1 cellular context compared by ENCODE assay signal in the genomic region with DNA sequence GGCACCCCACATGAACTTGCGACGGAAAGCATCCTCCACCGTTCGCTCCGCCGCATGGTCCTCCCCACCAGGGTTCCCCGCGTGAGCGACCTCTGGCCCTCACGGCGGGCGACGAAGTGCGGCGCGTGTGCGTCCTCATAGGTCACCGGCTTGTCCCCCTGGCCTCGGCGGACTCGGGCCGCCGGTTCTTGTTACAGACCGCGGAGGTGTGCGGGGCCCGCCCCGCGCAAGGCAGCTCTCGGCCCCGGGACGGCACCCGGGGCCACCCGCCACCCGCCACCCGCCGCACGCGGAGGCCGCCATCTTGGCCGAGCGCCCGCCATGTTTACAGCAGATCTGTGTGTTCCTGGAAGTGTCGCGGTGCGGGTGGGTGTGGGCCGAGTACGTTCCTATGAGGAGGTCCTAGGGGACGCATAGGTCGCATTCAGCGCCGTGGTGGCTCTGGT.
TF ChIP-seq lines count a peak whose summit lies in the region.

No MANE protein-coding gene starts in this region.

TF ChIP-seq in K562, 482 proteins besides CTCF, POLR2A, EP300 and RAD21:
- TF ChIP-seq ZNF174 (CRISPR knock-in tag; IDR thresholded peaks at IDR 0.05) (no peak), ZNF212 (CRISPR knock-in tag; IDR thresholded peaks at IDR 0.05) (no peak), SRSF3 (IDR thresholded peaks at IDR 0.05; ENCODE audit: insufficient read depth, low read length) (no peak)
- TF ChIP-seq, protein P1, sequence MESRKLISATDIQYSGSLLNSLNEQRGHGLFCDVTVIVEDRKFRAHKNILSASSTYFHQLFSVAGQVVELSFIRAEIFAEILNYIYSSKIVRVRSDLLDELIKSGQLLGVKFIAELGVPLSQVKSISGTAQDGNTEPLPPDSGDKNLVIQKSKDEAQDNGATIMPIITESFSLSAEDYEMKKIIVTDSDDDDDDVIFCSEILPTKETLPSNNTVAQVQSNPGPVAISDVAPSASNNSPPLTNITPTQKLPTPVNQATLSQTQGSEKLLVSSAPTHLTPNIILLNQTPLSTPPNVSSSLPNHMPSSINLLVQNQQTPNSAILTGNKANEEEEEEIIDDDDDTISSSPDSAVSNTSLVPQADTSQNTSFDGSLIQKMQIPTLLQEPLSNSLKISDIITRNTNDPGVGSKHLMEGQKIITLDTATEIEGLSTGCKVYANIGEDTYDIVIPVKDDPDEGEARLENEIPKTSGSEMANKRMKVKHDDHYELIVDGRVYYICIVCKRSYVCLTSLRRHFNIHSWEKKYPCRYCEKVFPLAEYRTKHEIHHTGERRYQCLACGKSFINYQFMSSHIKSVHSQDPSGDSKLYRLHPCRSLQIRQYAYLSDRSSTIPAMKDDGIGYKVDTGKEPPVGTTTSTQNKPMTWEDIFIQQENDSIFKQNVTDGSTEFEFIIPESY (CRISPR knock-in tag; IDR thresholded peaks at IDR 0.05) = peak; percentile 89
TF ChIP-seq in K562: peak in this region for 1.
